ENCODE assay signal across 37 cellular contexts in the genomic region with DNA sequence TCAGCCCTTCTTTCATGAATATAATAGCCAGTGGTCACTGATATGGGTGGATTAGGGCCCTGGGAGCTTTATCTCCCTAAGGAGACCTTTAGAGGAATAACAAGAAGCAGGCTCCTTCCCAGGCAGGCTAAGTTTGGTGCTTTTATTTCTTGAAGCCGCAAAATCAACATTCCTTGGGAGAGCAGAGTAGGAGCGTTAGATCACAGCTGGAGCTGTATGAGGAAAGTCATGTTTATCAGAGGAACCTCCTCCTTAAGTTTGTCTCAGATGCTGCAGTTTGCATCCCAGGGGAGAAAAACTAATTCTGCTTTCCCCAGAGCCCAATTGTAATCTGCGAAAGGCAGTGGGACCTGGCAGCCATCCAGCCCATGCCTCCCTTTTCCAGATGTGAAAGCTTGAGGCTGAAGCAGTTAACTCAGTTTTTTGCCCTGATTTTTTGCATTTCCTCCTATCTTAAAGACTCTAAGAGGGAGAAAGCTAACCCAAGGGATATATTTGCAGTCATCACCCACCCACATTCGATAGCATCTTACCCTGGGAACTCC.
A peak's percentile ranks its signal among the peaks of the same experiment; 100 is the strongest.
DNase-seq lines count a peak whose midpoint lies in the region; ATAC-seq and TF ChIP-seq lines count a peak whose summit lies in the region.
"Had no signal": no experiment of that assay in that cellular context is flagged by ENCODE, and none has a peak within 500 bp of the region (broad histone marks: within the 10 kb centered on the region; RNA-seq: fewer than 3 reads in every experiment).

No MANE protein-coding gene starts in this region.

- no peak overlapping the region for H3K4me3 ChIP-seq in AG10803 (ENCODE audit: low read length)
- H3K4me3 ChIP-seq in fibroblast of mammary gland (ENCODE audit: control insufficient read depth, low read depth, low read length): no peak overlapping the region
- no peak overlapping the region for H3K4me3 ChIP-seq in mesenchymal stem cell (ENCODE audit: insufficient read depth in 1 of 2, low read depth in 1 of 2, low read length in 2 of 2)
- H3K4me3 ChIP-seq: adrenal gland, coronary artery, GM12878, lung, pancreas, PC-9, thyroid gland had no signal

- TF ChIP-seq CTCF in AG10803 (conservative IDR thresholded peaks at IDR 0.05; ENCODE audit: low read length): no peak
- no peak for TF ChIP-seq CTCF in fibroblast of mammary gland (conservative IDR thresholded peaks at IDR 0.05; ENCODE audit: control insufficient read depth, insufficient read depth, low read depth, low read length)
- TF ChIP-seq CTCF in endothelial cell (IDR thresholded peaks at IDR 0.05; ENCODE audit: unreplicated experiment): no peak

- H3K18ac ChIP-seq in mesenchymal stem cell (ENCODE audit: low read depth in 1 of 2, low read length in 2 of 2): peak overlapping the region; percentile 30 to 60

- peak overlapping the region; percentile 94 for H2AK5ac ChIP-seq in mesenchymal stem cell (ENCODE audit: low read length, severe bottlenecking)

- H2BK120ac ChIP-seq in mesenchymal stem cell (ENCODE audit: low read depth, low read length): no peak overlapping the region

- no peak overlapping the region for H2AFZ ChIP-seq in mesenchymal stem cell (ENCODE audit: low read depth, low read length)
- H2AFZ ChIP-seq: PC-9 had no signal

- H3K14ac ChIP-seq in mesenchymal stem cell (ENCODE audit: low read length in 2 of 2): no peak overlapping the region

- H3K36me3 ChIP-seq in mesenchymal stem cell (ENCODE audit: control insufficient read depth in 1 of 2, insufficient read depth in 2 of 2, low read depth in 1 of 2, low read length in 2 of 2): no peaks in the 10 kb centered on the region
- H3K36me3 ChIP-seq: adrenal gland, BE2C, pancreas, thyroid gland, WERI-Rb-1 had no signal

- no peak overlapping the region for H3K4ac ChIP-seq in mesenchymal stem cell (ENCODE audit: low read depth in 1 of 2, low read length in 2 of 2)

- H3K79me1 ChIP-seq in mesenchymal stem cell (replicated peaks; ENCODE audit: low read length, poor library complexity, severe bottlenecking): no peaks in the 10 kb centered on the region

- peak overlapping the region; percentile 78 for H4K91ac ChIP-seq in mesenchymal stem cell (ENCODE audit: low read length)

- no peak overlapping the region for H3K4me2 ChIP-seq in mesenchymal stem cell (ENCODE audit: low read length, poor library complexity, severe bottlenecking)
- H3K4me2 ChIP-seq: KMS-11, PC-9 had no signal

- WGBS in mesenchymal stem cell: 8% methylated on average over 2 of the region's 4 CpGs

- no peak overlapping the region for H2BK15ac ChIP-seq in mesenchymal stem cell (ENCODE audit: low read depth, poor library complexity, severe bottlenecking)

- ATAC-seq in HG03039 (IDR thresholded peaks at IDR 0.05; ENCODE audit: unreplicated experiment) (no peak), left lobe of liver (no peak)
- ATAC-seq: activated CD8-positive, alpha-beta T cell treated with anti-CD3 and anti-CD28 coated beads, Interleukin-2, amount 10 ng/mL, durations not matched to agents 7 days and 5 days; activated T-helper 17 cell treated with anti-CD3 and anti-CD28 coated beads, Interleukin-2, amount 50 U/mL, for 72 hours; CD8-positive, alpha-beta T cell; GM12878; pancreas had no signal

- no peaks in the 10 kb centered on the region for H3K4me1 Mint-ChIP-seq in endothelial cell (ENCODE audit: unreplicated experiment)
- H3K4me1 Mint-ChIP-seq: activated naive CD4-positive, alpha-beta T cell treated with anti-CD3 and anti-CD28 coated beads, Interleukin-2, amount 10 ng/mL, durations not matched to agents 7 days and 5 days; activated T-helper 17 cell treated with anti-CD3 and anti-CD28 coated beads, Interleukin-2, amount 50 U/mL, for 72 hours had no signal

- no peaks in the 10 kb centered on the region for H3K27me3 ChIP-seq in mesenchymal stem cell (ENCODE audit: control insufficient read depth in 1 of 2, insufficient read depth in 1 of 2, low read length in 2 of 2)
- H3K27me3 ChIP-seq: BE2C, thyroid gland had no signal

- H3K4me1 ChIP-seq in mesenchymal stem cell (ENCODE audit: control insufficient read depth, insufficient read depth, low read depth, low read length): peaks cover 2% of the 10 kb centered on the region
- H3K4me1 ChIP-seq: adrenal gland, BE2C, pancreas, thyroid gland had no signal

- peak overlapping the region; percentile 62 for H2BK5ac ChIP-seq in mesenchymal stem cell (ENCODE audit: low read depth, low read length, poor library complexity, severe bottlenecking)

- no peak overlapping the region for H3K9ac ChIP-seq in mesenchymal stem cell (ENCODE audit: low read length)
- H3K9ac ChIP-seq: KMS-11 had no signal

- peak; percentile 18 for DNase-seq in AG10803 (ENCODE audit: low read depth)
- peak; percentile 15 for DNase-seq in LHCN-M2 (ENCODE audit: low read depth)
- peak; percentile 46 for DNase-seq in fibroblast of mammary gland (ENCODE audit: low read depth)
- peak; percentile 50 for DNase-seq in mesenchymal stem cell
- no peak for DNase-seq in T1000 (lab: John Stamatoyannopoulos, UW)
- no peak for DNase-seq in left lobe of liver (ENCODE audit: low spot score)
- DNase-seq in endothelial cell (ENCODE audit: low spot score): no peak
- DNase-seq: ACHN; activated CD4-positive, alpha-beta T cell treated with anti-CD3 and anti-CD28 coated beads for 4 hours; activated CD8-positive, alpha-beta T cell treated with anti-CD3 and anti-CD28 coated beads, Interleukin-2, amount 10 ng/mL, durations not matched to agents 7 days and 5 days; activated naive CD4-positive, alpha-beta T cell treated with anti-CD3 and anti-CD28 coated beads, Interleukin-2, amount 10 ng/mL, durations not matched to agents 7 days and 5 days; adrenal gland; BE2C; CD8-positive, alpha-beta T cell; DMS 273 treated with DMSO at 0.1 percent for 48 hours; effector CD8-positive, alpha-beta T cell; kidney glomerular epithelial cell; MM.1S; NCI-H1930; NCI-H526 treated with DMSO at 0.1 percent for 48 hours; pancreas; PC-9; retina; SIG-M5; stimulated activated CD4-positive, alpha-beta T cell treated with anti-CD3 and anti-CD28 coated beads, Interleukin-12 subunit alpha, Interleukin-12 subunit beta, amount 100 ng/mL, for 4 hours; stimulated activated CD4-positive, alpha-beta T cell treated with anti-CD3 and anti-CD28 coated beads, Interleukin-2, amount 100 ng/mL, for 48 hours; SW 1271; T-helper 9 cell; thyroid gland; WERI-Rb-1 had no signal

- no peak overlapping the region for H4K8ac ChIP-seq in mesenchymal stem cell (ENCODE audit: low read length)

- no peaks in the 10 kb centered on the region for H3K36me3 Mint-ChIP-seq in endothelial cell (ENCODE audit: low read depth, unreplicated experiment)
- H3K36me3 Mint-ChIP-seq: activated naive CD4-positive, alpha-beta T cell treated with anti-CD3 and anti-CD28 coated beads, Interleukin-2, amount 10 ng/mL, durations not matched to agents 7 days and 5 days; CD8-positive, alpha-beta T cell had no signal

- no peak overlapping the region for H3K4me3 Mint-ChIP-seq in endothelial cell (ENCODE audit: unreplicated experiment)
- H3K4me3 Mint-ChIP-seq: activated CD8-positive, alpha-beta T cell treated with anti-CD3 and anti-CD28 coated beads, Interleukin-2, amount 10 ng/mL, durations not matched to agents 7 days and 5 days; activated naive CD4-positive, alpha-beta T cell treated with anti-CD3 and anti-CD28 coated beads, Interleukin-2, amount 10 ng/mL, durations not matched to agents 7 days and 5 days; activated T-helper 17 cell treated with anti-CD3 and anti-CD28 coated beads, Interleukin-2, amount 50 U/mL, for 72 hours; CD8-positive, alpha-beta T cell; neural crest cell had no signal

- H3K9me3 ChIP-seq in mesenchymal stem cell (ENCODE audit: control insufficient read depth, low read length): peaks cover 3% of the 10 kb centered on the region
- H3K9me3 ChIP-seq: adrenal gland, BE2C, pancreas, thyroid gland had no signal

- no peaks in the 10 kb centered on the region for H3K9me3 Mint-ChIP-seq in endothelial cell (ENCODE audit: unreplicated experiment)
- H3K9me3 Mint-ChIP-seq: activated naive CD4-positive, alpha-beta T cell treated with anti-CD3 and anti-CD28 coated beads, Interleukin-2, amount 10 ng/mL, durations not matched to agents 7 days and 5 days; activated T-helper 17 cell treated with anti-CD3 and anti-CD28 coated beads, Interleukin-2, amount 50 U/mL, for 72 hours; CD8-positive, alpha-beta T cell had no signal

- no peak overlapping the region for H3K27ac Mint-ChIP-seq in endothelial cell (ENCODE audit: unreplicated experiment)
- H3K27ac Mint-ChIP-seq: activated CD8-positive, alpha-beta T cell treated with anti-CD3 and anti-CD28 coated beads, Interleukin-2, amount 10 ng/mL, durations not matched to agents 7 days and 5 days; activated naive CD4-positive, alpha-beta T cell treated with anti-CD3 and anti-CD28 coated beads, Interleukin-2, amount 10 ng/mL, durations not matched to agents 7 days and 5 days; activated T-helper 17 cell treated with anti-CD3 and anti-CD28 coated beads, Interleukin-2, amount 50 U/mL, for 72 hours; CD8-positive, alpha-beta T cell had no signal

- peak overlapping the region; percentile 18 to 90 for H2BK12ac ChIP-seq in mesenchymal stem cell (ENCODE audit: low read length in 2 of 2)

- no peaks in the 10 kb centered on the region for H3K27me3 Mint-ChIP-seq in endothelial cell (ENCODE audit: unreplicated experiment)
- H3K27me3 Mint-ChIP-seq: activated naive CD4-positive, alpha-beta T cell treated with anti-CD3 and anti-CD28 coated beads, Interleukin-2, amount 10 ng/mL, durations not matched to agents 7 days and 5 days; activated T-helper 17 cell treated with anti-CD3 and anti-CD28 coated beads, Interleukin-2, amount 50 U/mL, for 72 hours had no signal

- H3K23ac ChIP-seq in mesenchymal stem cell (ENCODE audit: low read length in 2 of 2): no peak overlapping the region

- H3K27ac ChIP-seq in mesenchymal stem cell (ENCODE audit: low read length, poor library complexity, severe bottlenecking): peak overlapping the region; percentile 90
- H3K27ac ChIP-seq: adrenal gland, coronary artery, KMS-11, pancreas, PC-9, thyroid gland, WERI-Rb-1 had no signal

Comparison
In these comparisons a context has a peak if more than half of its experiments do, and no peak if none do; other contexts are left out.
1. DNase-seq: peak in AG10803 (single experiment), LHCN-M2 (single experiment), fibroblast of mammary gland (single experiment) and mesenchymal stem cell (single experiment); none in T1000 (single experiment), left lobe of liver (single experiment) and endothelial cell (single experiment).